In genomic region chr22:50621948-50622722, GRCh38 we compare ENCODE assay signal across 9 cellular contexts. TPM values are rescaled to one million over a fixed set of nuclear protein-coding genes. Genes with fewer than 3 reads are reported as not detected.
DNase-seq lines count a peak whose midpoint lies in the region; ATAC-seq lines count a peak whose summit lies in the region.
"Had no signal": no experiment of that assay in that cellular context is flagged by ENCODE, and none has a peak within 500 bp of the region (broad histone marks: within the 10 kb centered on the region; RNA-seq: fewer than 3 reads in every experiment).

No MANE protein-coding gene starts in this region.

- peak overlapping the region; percentile 70 for H3K4me3 ChIP-seq in CD8-positive, alpha-beta memory T cell (ENCODE audit: low read length)
- 0 out of 2 replicates have a peak overlapping the region, but pooled peaks have one; percentile 5 for H3K4me3 ChIP-seq in HUES48 (ENCODE audit: low read depth, low read length)
- H3K4me3 ChIP-seq: ovary had no signal

- H3K27me3 Mint-ChIP-seq in CD8-positive, alpha-beta memory T cell = peaks cover 0 to 2% of the 10 kb centered on the region in 2 donors
- no peaks in the 10 kb centered on the region for H3K27me3 Mint-ChIP-seq in activated T-cell treated with anti-CD3 and anti-CD28 coated beads, Interleukin-2, amount 50 U/mL, for 72 hours (ENCODE audit: low read depth)

- H3K4me3 Mint-ChIP-seq in CD8-positive, alpha-beta memory T cell = peak overlapping the region; percentile 87 to 92 (median 90)
- peak overlapping the region; percentile 94 to 96 for H3K4me3 Mint-ChIP-seq in activated T-cell treated with anti-CD3 and anti-CD28 coated beads, Interleukin-2, amount 50 U/mL, for 72 hours

- CTCF ChIA-PET in CD8-positive, alpha-beta memory T cell (lab: Charles Lee) = interaction anchor here (0.6 to 4.9 kb wide), 16 partner anchors 10 to 378 kb away, joined by 3 to 73 read pairs (median 8); partner anchors contain the start of genes CHKB, HDAC10, LMF2 and NCAPH2

- H3K36me3 Mint-ChIP-seq in CD8-positive, alpha-beta memory T cell = peaks cover 0 to 21% (median 2%) of the 10 kb centered on the region in 3 donors
- no peaks in the 10 kb centered on the region for H3K36me3 Mint-ChIP-seq in activated T-cell treated with anti-CD3 and anti-CD28 coated beads, Interleukin-2, amount 50 U/mL, for 72 hours (ENCODE audit: insufficient read depth in 2 of 2)

- H3K36me3 ChIP-seq in CD8-positive, alpha-beta memory T cell (ENCODE audit: insufficient read depth, low read length) = no peaks in the 10 kb centered on the region
- H3K36me3 ChIP-seq in HUES48 (ENCODE audit: control insufficient read depth, insufficient read depth, low read length) = no peaks in the 10 kb centered on the region
- H3K36me3 ChIP-seq: ovary had no signal

- POLR2A ChIA-PET in CD8-positive, alpha-beta memory T cell (lab: Charles Lee) = interaction anchor here (1.5 to 2.3 kb wide), 6 partner anchors 59 to 152 kb away, joined by 5 to 33 read pairs (median 16); partner anchors contain the start of genes KLHDC7B, LMF2, NCAPH2 and SCO2

- peak in 3 of 5 donors; percentile 32 to 59 (median 56) for DNase-seq in CD8-positive, alpha-beta memory T cell
- DNase-seq in activated T-cell treated with anti-CD3 and anti-CD28 coated beads, Interleukin-2, amount 50 U/mL, for 72 hours = peak; percentile 48 to 53
- DNase-seq in left colon (peak; percentile 59 to 73), NCI-H1048 (lab: John Stamatoyannopoulos, UW) (no peak), DMS 273 treated with DMSO at 0.1 percent for 48 hours (lab: John Stamatoyannopoulos, UW) (no peak)

- no peaks in the 10 kb centered on the region for H3K9me3 ChIP-seq in CD8-positive, alpha-beta memory T cell (ENCODE audit: low read length)
- no peaks in the 10 kb centered on the region for H3K9me3 ChIP-seq in HUES48 (ENCODE audit: control insufficient read depth, insufficient read depth, low read length)
- H3K9me3 ChIP-seq: ovary had no signal

- intact Hi-C loops in left colon (cut with DNase I, micrococcal nuclease) = no loop called here

- H3K4me1 ChIP-seq in CD8-positive, alpha-beta memory T cell (ENCODE audit: insufficient read depth, low read length) = peaks cover 37% of the 10 kb centered on the region
- H3K4me1 ChIP-seq in HUES48 (ENCODE audit: control insufficient read depth, insufficient read depth, low read length) = peaks cover 17% of the 10 kb centered on the region

- no peak overlapping the region for H3K9ac ChIP-seq in HUES48 (ENCODE audit: low read depth, low read length)

- H3K27ac Mint-ChIP-seq in CD8-positive, alpha-beta memory T cell = peak overlapping the region; percentile 90 to 99 (median 98)
- H3K27ac Mint-ChIP-seq in activated T-cell treated with anti-CD3 and anti-CD28 coated beads, Interleukin-2, amount 50 U/mL, for 72 hours = peak overlapping the region; percentile 97

- H3K27ac ChIP-seq in CD8-positive, alpha-beta memory T cell (ENCODE audit: low read depth, low read length) = peak overlapping the region; percentile 76
- H3K27ac ChIP-seq in HUES48 (ENCODE audit: low read depth, low read length) = no peak overlapping the region
- H3K27ac ChIP-seq: ovary had no signal

- H3K4me1 Mint-ChIP-seq in CD8-positive, alpha-beta memory T cell = peaks cover 33 to 48% (median 38%) of the 10 kb centered on the region in 3 donors
- H3K4me1 Mint-ChIP-seq in activated T-cell treated with anti-CD3 and anti-CD28 coated beads, Interleukin-2, amount 50 U/mL, for 72 hours (ENCODE audit: low read depth) = peaks cover 54% of the 10 kb centered on the region

- ATAC-seq in activated T-cell treated with anti-CD3 and anti-CD28 coated beads, Interleukin-2, amount 50 U/mL, for 72 hours (replicated peaks in 1 of 2) = no peak
- ATAC-seq in left colon (peak; percentile 20), GM18520 (IDR thresholded peaks at IDR 0.05; ENCODE audit: unreplicated experiment) (no peak), HG03439 (IDR thresholded peaks at IDR 0.05; ENCODE audit: unreplicated experiment) (no peak)

- no peaks in the 10 kb centered on the region for H3K27me3 ChIP-seq in CD8-positive, alpha-beta memory T cell (ENCODE audit: insufficient read depth, low read length, poor library complexity, severe bottlenecking)
- H3K27me3 ChIP-seq in HUES48 (ENCODE audit: control insufficient read depth, insufficient read depth, low read length) = peaks cover 11% of the 10 kb centered on the region
- H3K27me3 ChIP-seq: ovary had no signal

- no peaks in the 10 kb centered on the region for H3K9me3 Mint-ChIP-seq in CD8-positive, alpha-beta memory T cell
- no peaks in the 10 kb centered on the region for H3K9me3 Mint-ChIP-seq in activated T-cell treated with anti-CD3 and anti-CD28 coated beads, Interleukin-2, amount 50 U/mL, for 72 hours

RNA-seq across cellular contexts. Expression of gene ARSA, which starts 5.8 kb away (rescaled TPM):
- 10 to 100 TPM; 23.6 to 25.3 TPM for total RNA-seq in CD8-positive, alpha-beta memory T cell
- polyA plus RNA-seq in CD8-positive, alpha-beta memory T cell = 10.6 TPM
- total RNA-seq in activated T-cell treated with anti-CD3 and anti-CD28 coated beads, Interleukin-2, amount 50 U/mL, for 72 hours = 10 to 100 TPM; 19.8 to 26.8 TPM
- total RNA-seq in left colon = 10 to 100 TPM; 84.8 to 97.8 TPM

RNA-seq across cellular contexts. Expression of gene MAPK8IP2, which starts 21.5 kb away (rescaled TPM):
- total RNA-seq in CD8-positive, alpha-beta memory T cell = under 1 TPM; 0.20 to 0.28 TPM
- polyA plus RNA-seq in CD8-positive, alpha-beta memory T cell = not detected
- under 1 TPM; 0.60 to 0.62 TPM for total RNA-seq in activated T-cell treated with anti-CD3 and anti-CD28 coated beads, Interleukin-2, amount 50 U/mL, for 72 hours
- total RNA-seq in left colon = 1 to 10 TPM; 1.2 to 1.5 TPM

RNA-seq across cellular contexts. Expression of gene CHKB, which starts 39.5 kb away (rescaled TPM):
- 10 to 100 TPM; 72.1 to 76.1 TPM for total RNA-seq in CD8-positive, alpha-beta memory T cell
- 33.3 TPM for polyA plus RNA-seq in CD8-positive, alpha-beta memory T cell
- total RNA-seq in activated T-cell treated with anti-CD3 and anti-CD28 coated beads, Interleukin-2, amount 50 U/mL, for 72 hours = 100 to 1,000 TPM in 1 of 2 donors, 10 to 100 TPM in 1; 95.6 to 110 TPM
- 10 to 100 TPM; 66.9 to 72.7 TPM for total RNA-seq in left colon

RNA-seq across cellular contexts. Expression of gene CPT1B, which starts 43.9 kb away (rescaled TPM):
- 10 to 100 TPM; 43.6 to 45.0 TPM for total RNA-seq in CD8-positive, alpha-beta memory T cell
- polyA plus RNA-seq in CD8-positive, alpha-beta memory T cell = 0.40 TPM
- 10 to 100 TPM; 85.3 to 88.0 TPM for total RNA-seq in activated T-cell treated with anti-CD3 and anti-CD28 coated beads, Interleukin-2, amount 50 U/mL, for 72 hours
- 10 to 100 TPM; 22.6 to 26.6 TPM for total RNA-seq in left colon

RNA-seq across cellular contexts. Expression of gene SHANK3, which starts 50.5 kb away (rescaled TPM):
- under 1 TPM; 0.07 TPM for total RNA-seq in CD8-positive, alpha-beta memory T cell
- polyA plus RNA-seq in CD8-positive, alpha-beta memory T cell = not detected
- total RNA-seq in activated T-cell treated with anti-CD3 and anti-CD28 coated beads, Interleukin-2, amount 50 U/mL, for 72 hours = under 1 TPM; 0.19 to 0.24 TPM
- 1 to 10 TPM; 4.4 to 4.8 TPM for total RNA-seq in left colon

Comparison
In these comparisons a context has a peak if more than half of its experiments do, and no peak if none do; other contexts are left out.
1. DNase-seq: peak in CD8-positive, alpha-beta memory T cell (3 of 5), activated T-cell treated with anti-CD3 and anti-CD28 coated beads, Interleukin-2, amount 50 U/mL, for 72 hours (2 of 2) and left colon (2 of 2); none in NCI-H1048 (single experiment) and DMS 273 treated with DMSO at 0.1 percent for 48 hours (single experiment).